Comparison of ENCODE assay signal across 22 cellular contexts in genomic region chr2:117940436-117940835, GRCh38.
DNase-seq lines count a peak whose midpoint lies in the region; ATAC-seq lines count a peak whose summit lies in the region.
"Had no signal": no experiment of that assay in that cellular context is flagged by ENCODE, and none has a peak within 500 bp of the region (broad histone marks: within the 10 kb centered on the region; RNA-seq: fewer than 3 reads in every experiment).

No MANE protein-coding gene starts in this region.

- DNase-seq in AG20443 (ENCODE audit: low spot score) (peak; percentile 48), GM03348 (ENCODE audit: low spot score) (peak; percentile 37), fibroblast of gingiva (ENCODE audit: low read depth) (peak; percentile 21), SW 1271 (lab: John Stamatoyannopoulos, UW) (no peak), hippocampal formation (lab: John Stamatoyannopoulos, UW) (no peak), ureter (ENCODE audit: low spot score) (no peak)
- DNase-seq: CD4-positive, CD25-positive, alpha-beta regulatory T cell; COR-L47; DMS53; EL; GDM1; HCEC 1CT; KG1; MM.1S; NCI-H2029; NCI-H446 treated with DMSO at 0.1 percent for 48 hours; NCI-H526; NCI-H82; NK-92 treated with Interleukin-12 subunit alpha and Interleukin-12 subunit beta, amount 100 ng/mL, for 24 hours; PC-9; Right ventricle myocardium superior had no signal

- no peak overlapping the region for H3K4me3 Mint-ChIP-seq in stimulated activated memory B cell treated with anti-CD40 and anti-IgM and Interleukin-4, amounts not matched to agents 10 μg/mL and 1 μg/mL and 100 μg/mL, for 72 hours
- H3K4me3 Mint-ChIP-seq: CD4-positive, CD25-positive, alpha-beta regulatory T cell had no signal

- ATAC-seq in stimulated activated memory B cell treated with anti-CD40 and anti-IgM and Interleukin-4, amounts not matched to agents 10 μg/mL and 1 μg/mL and 100 μg/mL, for 72 hours, result no peak

- H3K27ac Mint-ChIP-seq in stimulated activated memory B cell treated with anti-CD40 and anti-IgM and Interleukin-4, amounts not matched to agents 10 μg/mL and 1 μg/mL and 100 μg/mL, for 72 hours, result peak overlapping the region; percentile 3

- no peaks in the 10 kb centered on the region for H3K4me1 Mint-ChIP-seq in stimulated activated memory B cell treated with anti-CD40 and anti-IgM and Interleukin-4, amounts not matched to agents 10 μg/mL and 1 μg/mL and 100 μg/mL, for 72 hours

- no peaks in the 10 kb centered on the region for H3K9me3 Mint-ChIP-seq in stimulated activated memory B cell treated with anti-CD40 and anti-IgM and Interleukin-4, amounts not matched to agents 10 μg/mL and 1 μg/mL and 100 μg/mL, for 72 hours
- H3K9me3 Mint-ChIP-seq: CD4-positive, CD25-positive, alpha-beta regulatory T cell had no signal

- no peaks in the 10 kb centered on the region for H3K27me3 Mint-ChIP-seq in stimulated activated memory B cell treated with anti-CD40 and anti-IgM and Interleukin-4, amounts not matched to agents 10 μg/mL and 1 μg/mL and 100 μg/mL, for 72 hours
- H3K27me3 Mint-ChIP-seq: CD4-positive, CD25-positive, alpha-beta regulatory T cell had no signal

- peaks cover 81% of the 10 kb centered on the region for H3K36me3 Mint-ChIP-seq in stimulated activated memory B cell treated with anti-CD40 and anti-IgM and Interleukin-4, amounts not matched to agents 10 μg/mL and 1 μg/mL and 100 μg/mL, for 72 hours

Comparison
In these comparisons a context has a peak if more than half of its experiments do, and no peak if none do; other contexts are left out.
1. DNase-seq: peak in AG20443 (single experiment), GM03348 (single experiment) and fibroblast of gingiva (single experiment); none in SW 1271 (0 of 2), hippocampal formation (0 of 2) and ureter (single experiment).